Comparison of ENCODE assay signal across 1 cellular context in the genomic region with DNA sequence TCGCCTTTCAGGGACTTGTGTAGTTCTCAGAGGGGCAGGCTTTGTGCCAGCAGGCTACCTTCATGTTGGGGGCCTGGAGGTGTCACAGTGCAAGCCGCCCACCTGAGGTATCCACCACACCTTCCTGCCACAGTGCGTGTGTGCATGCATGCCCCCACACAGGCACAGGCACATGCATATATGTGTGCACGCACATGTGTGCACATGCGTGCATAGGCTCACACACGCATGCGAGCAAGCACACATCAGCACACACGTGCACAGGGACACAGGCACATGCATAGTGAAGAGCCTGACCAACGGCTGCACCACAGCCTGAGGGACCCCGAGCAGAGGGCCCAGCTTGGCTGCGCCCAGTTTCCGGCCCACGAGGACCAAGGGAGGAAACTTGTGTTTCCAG.
TF ChIP-seq lines count a peak whose summit lies in the region.

No MANE protein-coding gene starts in this region.

TF ChIP-seq in HepG2, 621 proteins besides CTCF, POLR2A, EP300 and RAD21:
- TF ChIP-seq, protein P1, sequence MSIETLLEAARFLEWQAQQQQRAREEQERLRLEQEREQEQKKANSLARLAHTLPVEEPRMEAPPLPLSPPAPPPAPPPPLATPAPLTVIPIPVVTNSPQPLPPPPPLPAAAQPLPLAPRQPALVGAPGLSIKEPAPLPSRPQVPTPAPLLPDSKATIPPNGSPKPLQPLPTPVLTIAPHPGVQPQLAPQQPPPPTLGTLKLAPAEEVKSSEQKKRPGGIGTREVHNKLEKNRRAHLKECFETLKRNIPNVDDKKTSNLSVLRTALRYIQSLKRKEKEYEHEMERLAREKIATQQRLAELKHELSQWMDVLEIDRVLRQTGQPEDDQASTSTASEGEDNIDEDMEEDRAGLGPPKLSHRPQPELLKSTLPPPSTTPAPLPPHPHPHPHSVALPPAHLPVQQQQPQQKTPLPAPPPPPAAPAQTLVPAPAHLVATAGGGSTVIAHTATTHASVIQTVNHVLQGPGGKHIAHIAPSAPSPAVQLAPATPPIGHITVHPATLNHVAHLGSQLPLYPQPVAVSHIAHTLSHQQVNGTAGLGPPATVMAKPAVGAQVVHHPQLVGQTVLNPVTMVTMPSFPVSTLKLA (IDR thresholded peaks at IDR 0.05): peak; percentile 90
- TF ChIP-seq ZNF143 (CRISPR knock-in tag; IDR thresholded peaks at IDR 0.05) (no peak), ZBTB3 (CRISPR knock-in tag; IDR thresholded peaks at IDR 0.05; ENCODE audit: borderline replicate concordance, low read depth) (no peak), THYN1 (CRISPR knock-in tag; IDR thresholded peaks at IDR 0.05; ENCODE audit: borderline replicate concordance, low read depth) (no peak)
